20 cellular contexts compared by ENCODE assay signal in genomic region chrX:151796576-151796975, GRCh38.
A peak's percentile ranks its signal among the peaks of the same experiment; 100 is the strongest.
DNase-seq lines count a peak whose midpoint lies in the region; ATAC-seq and TF ChIP-seq lines count a peak whose summit lies in the region.
"Had no signal": no experiment of that assay in that cellular context is flagged by ENCODE, and none has a peak within 500 bp of the region (broad histone marks: within the 10 kb centered on the region; RNA-seq: fewer than 3 reads in every experiment).

No MANE protein-coding gene starts in this region.

- BruUV-seq in MCF 10A (replicated peaks; lab: Mats Ljungman, UMichigan), result no TSS peak
- no TSS peak for BruUV-seq in mammary epithelial cell (replicated peaks; lab: Mats Ljungman, UMichigan)

- no peaks in the 10 kb centered on the region for H4K20me1 ChIP-seq in mammary epithelial cell (ENCODE audit: insufficient read depth, low read length)

- 68% methylated on average over 3 of the region's 3 CpGs for whole genome bisulfite sequencing in mammary epithelial cell (ENCODE audit: low coverage, missing lambda C conversion rate)
- 87 to 90% methylated on average over 2 to 3 of the region's 3 CpGs for WGBS in thyroid gland, 2 donors

- TF ChIP-seq POLR2A in breast epithelium (IDR thresholded peaks at IDR 0.05) (no peak), thyroid gland (IDR thresholded peaks at IDR 0.05) (no peak)

- in situ Hi-C loops in mammary epithelial cell (cut with MboI; ENCODE audit: low sequenced_read_pairs in 2 of 2), result no loop called here

- H3K27ac Mint-ChIP-seq in MCF 10A (ENCODE audit: low read depth, unreplicated experiment), result no peak overlapping the region
- H3K27ac Mint-ChIP-seq: CD4-positive, alpha-beta T cell; HFFc6 had no signal

- H3K4me2 ChIP-seq in mammary epithelial cell (ENCODE audit: insufficient read depth, low read depth, low read length), result no peak overlapping the region
- H3K4me2 ChIP-seq: A549 had no signal

- no peak overlapping the region for H2AFZ ChIP-seq in mammary epithelial cell (ENCODE audit: low read depth, low read length)

- no peaks in the 10 kb centered on the region for H3K27me3 Mint-ChIP-seq in MCF 10A (ENCODE audit: insufficient read depth, unreplicated experiment)
- H3K27me3 Mint-ChIP-seq: CD4-positive, alpha-beta T cell had no signal

- H3K4me1 Mint-ChIP-seq in MCF 10A (ENCODE audit: insufficient read depth, unreplicated experiment), result no peaks in the 10 kb centered on the region

- dilution Hi-C loops in mammary epithelial cell (cut with HindIII; ENCODE audit: low sequenced_read_pairs), result no loop called here

- H3K9ac ChIP-seq in mammary epithelial cell (ENCODE audit: insufficient read depth, low read length), result no peak overlapping the region

- H3K27me3 ChIP-seq in breast epithelium, result peaks cover 0 to 51% of the 10 kb centered on the region in 2 donors
- H3K27me3 ChIP-seq in mammary epithelial cell (ENCODE audit: insufficient read depth, low read length), result no peaks in the 10 kb centered on the region
- H3K27me3 ChIP-seq in foreskin keratinocyte, result no peaks in the 10 kb centered on the region
- H3K27me3 ChIP-seq in thyroid gland, result no peaks in the 10 kb centered on the region

- intact Hi-C loops in MCF 10A (cut with micrococcal nuclease) (no loop called here), breast epithelium (cut with DNase I; ENCODE audit: low total_unique reads) (no loop called here), mammary epithelial cell (cut with micrococcal nuclease) (loop anchor here (5.0 kb wide), 1 partner anchor 44 kb away; no protein-coding TSS in a partner anchor), head of caudate nucleus (cut with DNase I) (no loop called here), thyroid gland (cut with DNase I) (no loop called here)

- peaks cover 16% of the 10 kb centered on the region for H3K9me3 Mint-ChIP-seq in MCF 10A (ENCODE audit: unreplicated experiment)
- H3K9me3 Mint-ChIP-seq: CD4-positive, alpha-beta T cell had no signal

- no peak for TF ChIP-seq CTCF in MCF 10A (IDR thresholded peaks at IDR 0.05; ENCODE audit: unreplicated experiment)
- no peak for TF ChIP-seq CTCF in breast epithelium (IDR thresholded peaks at IDR 0.05)
- TF ChIP-seq CTCF in mammary epithelial cell (conservative IDR thresholded peaks at IDR 0.05 in 1 of 2, IDR thresholded peaks at IDR 0.05 in 1 of 2; ENCODE audit: extremely low read depth in 1 of 2, insufficient read depth in 1 of 2, low read depth in 1 of 2, low read length in 2 of 2), result no peak
- TF ChIP-seq CTCF in foreskin keratinocyte (conservative IDR thresholded peaks at IDR 0.05), result peak; percentile 16
- TF ChIP-seq CTCF in thyroid gland (IDR thresholded peaks at IDR 0.05), result no peak

- no peak overlapping the region for H3K4me3 ChIP-seq in breast epithelium
- no peak overlapping the region for H3K4me3 ChIP-seq in mammary epithelial cell (replicated peaks in 1 of 3; ENCODE audit: insufficient read depth in 1 of 3, low read depth in 2 of 3, low read length in 3 of 3)
- H3K4me3 ChIP-seq in thyroid gland (replicated peaks in 1 of 3), result no peak overlapping the region
- H3K4me3 ChIP-seq: A549 had no signal

- POLR2A ChIA-PET in MCF 10A (lab: Yijun Ruan, JAX), result no interaction called here

- no peak overlapping the region for H3K27ac ChIP-seq in breast epithelium
- no peak overlapping the region for H3K27ac ChIP-seq in mammary epithelial cell (ENCODE audit: insufficient read depth, low read depth, low read length)
- no peak overlapping the region for H3K27ac ChIP-seq in foreskin keratinocyte
- H3K27ac ChIP-seq in thyroid gland, result no peak overlapping the region
- H3K27ac ChIP-seq: 22Rv1, A549, C4-2B had no signal

- H3K9me3 ChIP-seq in breast epithelium (no peaks in the 10 kb centered on the region), mammary epithelial cell (replicated peaks; ENCODE audit: insufficient read depth, low read length) (peaks cover 2% of the 10 kb centered on the region), thyroid gland (no peaks in the 10 kb centered on the region)
- H3K9me3 ChIP-seq: A549, Caco-2 had no signal

- no peaks in the 10 kb centered on the region for H3K79me2 ChIP-seq in mammary epithelial cell (ENCODE audit: insufficient read depth, low read length)

- H3K36me3 Mint-ChIP-seq in MCF 10A (ENCODE audit: insufficient read depth, unreplicated experiment), result peaks cover 6% of the 10 kb centered on the region

- ATAC-seq in foreskin keratinocyte (peak; percentile 92), HG03378 (IDR thresholded peaks at IDR 0.05; ENCODE audit: unreplicated experiment) (no peak)
- ATAC-seq: A549, HCT116, HepG2 had no signal

- no peaks in the 10 kb centered on the region for H3K36me3 ChIP-seq in breast epithelium
- no peaks in the 10 kb centered on the region for H3K36me3 ChIP-seq in mammary epithelial cell (ENCODE audit: insufficient read depth, low read length)
- no peaks in the 10 kb centered on the region for H3K36me3 ChIP-seq in thyroid gland

- H3K4me3 Mint-ChIP-seq in MCF 10A (ENCODE audit: unreplicated experiment), result no peak overlapping the region
- H3K4me3 Mint-ChIP-seq: CD4-positive, alpha-beta T cell; HFFc6 had no signal

- CTCF ChIA-PET in MCF 10A (lab: Yijun Ruan, JAX), result interaction anchor here (0.5 to 0.8 kb wide), 5 partner anchors 43 to 1626 kb away, joined by 3 to 4 read pairs (median 3); no protein-coding TSS in a partner anchor
- CTCF ChIA-PET in mammary epithelial cell (lab: Charles Lee; ENCODE audit: low non-redundant PET), result no interaction called here

- H3K4me1 ChIP-seq in breast epithelium, result no peaks in the 10 kb centered on the region
- peaks cover 13% of the 10 kb centered on the region for H3K4me1 ChIP-seq in mammary epithelial cell (ENCODE audit: insufficient read depth, low read length)
- no peaks in the 10 kb centered on the region for H3K4me1 ChIP-seq in foreskin keratinocyte
- H3K4me1 ChIP-seq in thyroid gland, result no peaks in the 10 kb centered on the region
- H3K4me1 ChIP-seq: A549, Caco-2 had no signal

- DNase-seq in MCF 10A (ENCODE audit: unreplicated experiment), result peak; percentile 72
- DNase-seq in breast epithelium (ENCODE audit: low spot score in 2 of 2), result no peak
- DNase-seq in mammary epithelial cell, result peak; percentile 74
- DNase-seq in foreskin keratinocyte, result peak; percentile 39 to 70
- DNase-seq in head of caudate nucleus, result no peak
- DNase-seq in thyroid gland, result no peak
- DNase-seq: AML-193; Caco-2; CD4-positive, alpha-beta T cell; DMS79; GDM1; GOT3; H7; HFFc6 had no signal

Comparison
In these comparisons a context has a peak if more than half of its experiments do, and no peak if none do; other contexts are left out.
1. DNase-seq: peak in MCF 10A (single experiment), mammary epithelial cell (single experiment) and foreskin keratinocyte (2 of 2); none in breast epithelium (0 of 2), head of caudate nucleus (0 of 42) and thyroid gland (0 of 2).